In the genomic region with DNA sequence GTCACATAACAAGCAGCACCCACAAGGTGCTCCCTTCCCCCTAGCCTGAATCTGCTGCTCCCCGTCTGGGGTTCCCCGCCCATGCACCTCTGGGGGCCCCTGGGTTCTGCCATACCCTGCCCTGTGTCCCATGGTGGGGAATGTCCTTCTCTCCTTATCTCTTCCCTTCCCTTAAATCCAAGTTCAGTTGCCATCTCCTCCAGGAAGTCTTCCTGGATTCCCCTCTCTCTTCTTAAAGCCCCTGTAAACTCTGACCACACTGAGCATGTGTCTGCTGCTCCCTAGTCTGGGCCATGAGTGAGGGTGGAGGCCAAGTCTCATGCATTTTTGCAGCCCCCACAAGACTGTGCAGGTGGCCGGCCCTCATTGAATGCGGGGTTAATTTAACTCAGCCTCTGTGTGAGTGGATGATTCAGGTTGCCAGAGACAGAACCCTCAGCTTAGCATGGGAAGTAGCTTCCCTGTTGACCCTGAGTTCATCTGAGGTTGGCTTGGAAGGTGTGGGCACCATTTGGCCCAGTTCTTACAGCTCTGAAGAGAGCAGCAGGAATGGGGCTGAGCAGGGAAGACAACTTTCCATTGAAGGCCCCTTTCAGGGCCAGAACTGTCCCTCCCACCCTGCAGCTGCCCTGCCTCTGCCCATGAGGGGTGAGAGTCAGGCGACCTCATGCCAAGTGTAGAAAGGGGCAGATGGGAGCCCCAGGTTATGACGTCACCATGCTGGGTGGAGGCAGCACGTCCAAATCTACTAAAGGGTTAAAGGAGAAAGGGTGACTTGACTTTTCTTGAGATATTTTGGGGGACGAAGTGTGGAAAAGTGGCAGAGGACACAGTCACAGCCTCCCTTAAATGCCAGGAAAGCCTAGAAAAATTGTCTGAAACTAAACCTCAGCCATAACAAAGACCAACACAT, we compare ENCODE assay signal across 34 cellular contexts. TPM values are rescaled to one million over a fixed set of nuclear protein-coding genes. Genes with fewer than 3 reads are reported as not detected.
"Had no signal": no experiment of that assay in that cellular context is flagged by ENCODE, and none has a peak within 500 bp of the region (broad histone marks: within the 10 kb centered on the region; RNA-seq: fewer than 3 reads in every experiment).

TSS of gene STH (plus strand) at position 264 of the 913 bp plus-strand sequence. CDS start at position 294, 30 bp downstream.

- ATAC-seq: activated CD8-positive, alpha-beta T cell treated with anti-CD3 and anti-CD28 coated beads for 36 hours; body of pancreas had no signal

- DNase-seq: activated CD4-positive, alpha-beta T cell treated with anti-CD3 and anti-CD28 coated beads, Interleukin-2, amount 10 ng/mL, durations not matched to agents 24 days and 14 days; activated CD4-positive, alpha-beta T cell treated with anti-CD3 and anti-CD28 coated beads, Interleukin-2, amount 50 U/mL, for 4 hours; activated CD8-positive, alpha-beta T cell treated with anti-CD3 and anti-CD28 coated beads for 36 hours; activated gamma-delta T cell; activated naive CD4-positive, alpha-beta T cell treated with Interleukin-2 at 50 U/mL for 16 hours; activated naive CD8-positive, alpha-beta T cell treated with anti-CD3 and anti-CD28 coated beads, Interleukin-2, amount 10 ng/mL, durations not matched to agents 7 days and 5 days; activated T-cell treated with anti-CD3 and anti-CD28 coated beads, Interleukin-2, amount 50 U/mL, for 1 hour; amygdala; body of pancreas; Kasumi-1; KG1; MG63; NCI-H1048; NCI-H1105 treated with DMSO at 0.1 percent for 48 hours; NCI-H1436; NCI-H1930; NCI-H2081 treated with DMSO at 0.1 percent for 48 hours; NCI-H345; NCI-H526; NCI-H748 treated with DMSO at 0.1 percent for 48 hours; NK-92 treated with Interleukin-12 subunit alpha and Interleukin-12 subunit beta, amount 100 ng/mL, for 24 hours; Right ventricle myocardium superior had no signal

- H3K4me3 ChIP-seq: body of pancreas, breast epithelium, MG63, PC-9 had no signal

- H3K27ac ChIP-seq: body of pancreas, breast epithelium, PC-9 had no signal

- FAIRE-seq: astrocyte, TTC549 had no signal

- H3K4me2 ChIP-seq: PC-9 had no signal

- H3K4me1 ChIP-seq: breast epithelium had no signal

- H3K9me3 ChIP-seq: body of pancreas, breast epithelium, MG63 had no signal

- H3K36me3 ChIP-seq: breast epithelium, MG63 had no signal

- H2AFZ ChIP-seq: PC-9 had no signal

- H3K27me3 ChIP-seq: body of pancreas, breast epithelium, MG63 had no signal

RNA-seq across cellular contexts. Expression of gene STH, which starts in this region (rescaled TPM):
- total RNA-seq: activated CD4-positive, alpha-beta T cell treated with anti-CD3 and anti-CD28 coated beads, Interleukin-2, amount 10 ng/mL, durations not matched to agents 24 days and 14 days; activated CD8-positive, alpha-beta memory T cell treated with anti-CD3 and anti-CD28 coated beads for 36 hours; activated CD8-positive, alpha-beta T cell treated with anti-CD3 and anti-CD28 coated beads for 36 hours; activated naive CD8-positive, alpha-beta T cell treated with anti-CD3 and anti-CD28 coated beads, Interleukin-2, amount 10 ng/mL, durations not matched to agents 7 days and 5 days; activated T-helper 2 cell treated with anti-CD3 and anti-CD28 coated beads, Interferon-gamma antibody, Interleukin-2, Interleukin-4, amounts not matched to agents 10 μg/mL and 5 μg/mL and 100 μg/mL, durations not matched to agents 14 hours and 24 hours and 36 hours; astrocyte; body of pancreas; breast epithelium; cardiac septum; NCI-H460; OCI-LY7; PC-9; Right ventricle myocardium superior; T-helper 1 cell treated with Interleukin-12 subunit alpha and Interleukin-12 subunit beta and Interleukin-4 antibody, amounts not matched to agents 30 ng/mL and 1 ng/mL, for 36 hours; T-helper 2 cell treated with Interferon-gamma antibody and Interleukin-4, amounts not matched to agents 100 ng/mL and 5 ng/mL, for 36 hours had no signal
- polyA plus RNA-seq: adipose tissue had no signal
